In the genomic region with DNA sequence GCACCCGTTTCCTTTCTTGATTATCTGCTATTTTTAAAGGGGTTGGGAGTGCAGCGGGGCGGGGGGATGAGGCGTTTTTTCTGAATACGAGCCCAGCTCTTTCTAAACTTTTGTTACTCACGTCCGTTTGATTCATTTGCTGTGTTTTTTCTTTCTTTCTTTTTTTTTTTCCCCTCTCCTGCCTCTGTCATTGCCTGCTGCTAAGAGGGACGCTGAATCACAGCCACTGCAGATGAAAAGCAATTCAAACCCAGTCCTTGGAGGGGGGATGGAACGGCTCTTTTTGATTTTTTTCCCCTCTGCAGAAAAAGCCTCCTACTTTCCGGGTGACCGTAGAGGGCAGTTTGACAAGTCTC, we compare ENCODE assay signal across 8 cellular contexts. TPM values are rescaled to one million over a fixed set of nuclear protein-coding genes. Genes with fewer than 3 reads are reported as not detected.
DNase-seq lines count a peak whose midpoint lies in the region; ATAC-seq and TF ChIP-seq lines count a peak whose summit lies in the region.

No MANE protein-coding gene starts in this region.

- H3K79me1 ChIP-seq in neuronal stem cell (ENCODE audit: low read depth, low read length): no peaks in the 10 kb centered on the region

- ATAC-seq in T-helper 17 cell: no peak
- ATAC-seq in HG03521 (IDR thresholded peaks at IDR 0.05; ENCODE audit: unreplicated experiment): no peak

- H3K4me1 ChIP-seq in GM23248 (ENCODE audit: insufficient read depth): peaks cover 30% of the 10 kb centered on the region
- H3K4me1 ChIP-seq in fibroblast of lung (ENCODE audit: control insufficient read depth, extremely low read depth, insufficient read depth, low read length): peaks cover 5% of the 10 kb centered on the region
- H3K4me1 ChIP-seq in neuronal stem cell (ENCODE audit: control insufficient read depth in 2 of 2, insufficient read depth in 1 of 2, low read depth in 1 of 2, low read length in 2 of 2): peaks cover 7 to 8% of the 10 kb centered on the region in 2 donors

- peak overlapping the region; percentile 61 for H2AFZ ChIP-seq in GM23248
- peak overlapping the region; percentile 4 for H2AFZ ChIP-seq in fibroblast of lung (ENCODE audit: low read length)
- H2AFZ ChIP-seq in neuronal stem cell (ENCODE audit: low read length): peak overlapping the region; percentile 99

- H3K9me2 ChIP-seq in GM23248 (ENCODE audit: insufficient read depth): no peaks in the 10 kb centered on the region

- H2BK12ac ChIP-seq in neuronal stem cell (ENCODE audit: low read length): no peak overlapping the region

- peaks cover 50% of the 10 kb centered on the region for H3K79me2 ChIP-seq in GM23248 (ENCODE audit: insufficient read depth)
- peaks cover 33% of the 10 kb centered on the region for H3K79me2 ChIP-seq in fibroblast of lung (ENCODE audit: control insufficient read depth, insufficient read depth, low read length)

- in situ Hi-C loops in GM23248 (cut with MboI): no loop called here

- H3K23ac ChIP-seq in neuronal stem cell (ENCODE audit: low read depth, low read length, poor library complexity): no peak overlapping the region

- peak overlapping the region; percentile 76 for H2BK5ac ChIP-seq in neuronal stem cell (ENCODE audit: low read length)

- no peak overlapping the region for H4K91ac ChIP-seq in neuronal stem cell (ENCODE audit: low read depth, low read length, poor library complexity)

- H3K4ac ChIP-seq in neuronal stem cell (ENCODE audit: low read length): no peak overlapping the region

- H3K27me3 ChIP-seq in GM23248 (replicated peaks; ENCODE audit: insufficient read depth) (no peaks in the 10 kb centered on the region), fibroblast of lung (ENCODE audit: control insufficient read depth, insufficient read depth, low read length) (no peaks in the 10 kb centered on the region), neuronal stem cell (ENCODE audit: control insufficient read depth in 3 of 3, insufficient read depth in 3 of 3, low read depth in 1 of 3, low read length in 3 of 3) (no peaks in the 10 kb centered on the region)

- TF ChIP-seq CTCF in fibroblast of lung (conservative IDR thresholded peaks at IDR 0.05 in 1 of 2, IDR thresholded peaks at IDR 0.05 in 1 of 2; ENCODE audit: low read depth in 1 of 2, low read length in 2 of 2) (no peak), GM10266 (IDR thresholded peaks at IDR 0.05; ENCODE audit: control insufficient read depth, insufficient read depth, low read depth, missing control alignments) (no peak)

- H3K14ac ChIP-seq in neuronal stem cell (ENCODE audit: low read length): no peak overlapping the region

- H3K9ac ChIP-seq in GM23248 (peak overlapping the region; percentile 99), fibroblast of lung (ENCODE audit: insufficient read depth, low read length) (peak overlapping the region; percentile 95), neuronal stem cell (ENCODE audit: low read depth, low read length, poor library complexity) (peak overlapping the region; percentile 91)

- peak overlapping the region; percentile 96 for H3K4me3 ChIP-seq in GM23248
- peak overlapping the region; percentile 48 to 80 (median 62) for H3K4me3 ChIP-seq in fibroblast of lung (replicated peaks in 1 of 4; ENCODE audit: control extremely low read depth in 1 of 4, insufficient read depth in 1 of 4, low read depth in 3 of 4, low read length in 4 of 4)
- peak overlapping the region; percentile 81 to 93 for H3K4me3 ChIP-seq in neuronal stem cell (ENCODE audit: low read length in 2 of 2)

- H2AK5ac ChIP-seq in neuronal stem cell (ENCODE audit: low read depth, low read length): no peak overlapping the region

- H3K36me3 Mint-ChIP-seq in T-helper 17 cell (ENCODE audit: low read depth): peaks cover 2% of the 10 kb centered on the region

- peaks cover 45% of the 10 kb centered on the region for H3F3A ChIP-seq in GM23248 (ENCODE audit: insufficient read depth)

- 0 to 1% methylated on average over 11 of the region's 11 CpGs for WGBS in GM23248 (ENCODE audit: low coverage in 1 of 2, low lambda C conversion rate in 2 of 2, missing lambda C conversion rate in 2 of 2), 2 experiments
- no CpG with 5 or more reads among the region's 11 CpGs for WGBS in neuronal stem cell (ENCODE audit: extremely low coverage in 2 of 2, insufficient read length in 2 of 2, insufficient replicate concordance in 1 of 2), 2 donors

- H3K27ac Mint-ChIP-seq in T-helper 17 cell: no peak overlapping the region

- peaks cover 78% of the 10 kb centered on the region for H3K27me3 Mint-ChIP-seq in T-helper 17 cell

- no peak overlapping the region for H4K8ac ChIP-seq in neuronal stem cell (ENCODE audit: low read depth, low read length)

- H3K18ac ChIP-seq in neuronal stem cell (ENCODE audit: low read length): peak overlapping the region; percentile 96

- DNase-seq in AG08395 (ENCODE audit: low spot score): peak; percentile 53
- peak; percentile 94 for DNase-seq in GM23248
- DNase-seq in T-helper 17 cell: no peak
- DNase-seq in fibroblast of lung (ENCODE audit: low read depth in 2 of 2): peak; percentile 75 to 85
- no peak for DNase-seq in neuronal stem cell (ENCODE audit: low spot score)
- no peak for DNase-seq in GM10266 (ENCODE audit: extremely low spot score)
- DNase-seq in activated gamma-delta T cell (lab: John Stamatoyannopoulos, UW): no peak

- peak overlapping the region; percentile 91 for H3K4me2 ChIP-seq in GM23248 (ENCODE audit: unreplicated experiment)
- peak overlapping the region; percentile 56 for H3K4me2 ChIP-seq in fibroblast of lung (ENCODE audit: extremely low read depth, insufficient read depth, low read length)
- peak overlapping the region; percentile 66 for H3K4me2 ChIP-seq in neuronal stem cell (ENCODE audit: insufficient read depth, low read length, poor library complexity, severe bottlenecking)

- H3K4me3 Mint-ChIP-seq in T-helper 17 cell: peak overlapping the region; percentile 60

- H4K20me1 ChIP-seq in GM23248 (ENCODE audit: insufficient read depth) (peaks cover 5% of the 10 kb centered on the region; the same call in 1 of the 2 replicates), fibroblast of lung (ENCODE audit: control insufficient read depth, extremely low read depth, insufficient read depth, low read length) (no peaks in the 10 kb centered on the region)

- H3K27ac ChIP-seq in GM23248: peak overlapping the region; percentile 99
- H3K27ac ChIP-seq in fibroblast of lung (ENCODE audit: insufficient read depth, low read length): peak overlapping the region; percentile 92
- peak overlapping the region; percentile 95 for H3K27ac ChIP-seq in neuronal stem cell (replicated peaks; ENCODE audit: low read length)

- H2BK15ac ChIP-seq in neuronal stem cell (ENCODE audit: low read length): no peak overlapping the region

- peaks cover 6% of the 10 kb centered on the region; the same call in 1 of the 2 replicates for H3K36me3 ChIP-seq in GM23248 (ENCODE audit: low read depth)
- no peaks in the 10 kb centered on the region for H3K36me3 ChIP-seq in fibroblast of lung (ENCODE audit: control insufficient read depth, insufficient read depth, low read length)
- peaks cover 3 to 24% of the 10 kb centered on the region in 2 donors for H3K36me3 ChIP-seq in neuronal stem cell (replicated peaks in 1 of 2; ENCODE audit: control insufficient read depth in 2 of 2, insufficient read depth in 2 of 2, low read length in 2 of 2)

- H3K4me1 Mint-ChIP-seq in T-helper 17 cell: peaks cover 13% of the 10 kb centered on the region

- no peak overlapping the region for H2BK120ac ChIP-seq in neuronal stem cell (ENCODE audit: low read depth, low read length)

- H3K9me3 ChIP-seq in GM23248 (ENCODE audit: low read depth) (no peaks in the 10 kb centered on the region), T-helper 17 cell (ENCODE audit: control insufficient read depth, low read length, poor library complexity, severe bottlenecking) (no peaks in the 10 kb centered on the region), fibroblast of lung (ENCODE audit: control insufficient read depth, insufficient read depth, low read depth, low read length) (no peaks in the 10 kb centered on the region), neuronal stem cell (replicated peaks in 1 of 2; ENCODE audit: control insufficient read depth in 2 of 2, insufficient read depth in 1 of 2, low read depth in 1 of 2, low read length in 2 of 2) (peaks cover under 1 to 2% of the 10 kb centered on the region in 2 donors)

RNA-seq across cellular contexts. Expression of gene RASSF8, which starts 0.6 kb away (rescaled TPM):
- total RNA-seq in GM23248 (2014; rRNA removed; shearing (Covaris generic)): 80.1 and 108 TPM in 2 replicates
- polyA plus RNA-seq in GM23248 (2016; fragmentation: Nextera tagmentation; extraction: Ambion mirVana) (11.2 and 13.6 TPM in 2 replicates), fibroblast of lung (22.4 and 28.8 TPM in 2 replicates)
- total RNA-seq in T-helper 17 cell (under 1 TPM in 1 of 2 donors, not detected in 1; 0.05 TPM), fibroblast of lung (50.6 and 52.8 TPM in 2 replicates)
- 17.7 and 28.3 TPM in 2 replicates for polyA plus RNA-seq in fibroblast of lung (2012)
- 11.6 and 20.5 TPM in 2 replicates for polyA minus RNA-seq in fibroblast of lung (ENCODE audit: low replicate concordance)
- 36.0 TPM for polyA plus RNA-seq in neuronal stem cell (2013, experiment 1 of 2)
- polyA plus RNA-seq in neuronal stem cell (2013, experiment 2 of 2): 35.9 TPM

Comparison
In these comparisons a context has a peak if more than half of its experiments do, and no peak if none do; other contexts are left out.
1. DNase-seq: peak in AG08395 (single experiment), GM23248 (single experiment) and fibroblast of lung (2 of 2); none in T-helper 17 cell (0 of 3), neuronal stem cell (single experiment), GM10266 (single experiment) and activated gamma-delta T cell (single experiment).
2. H2AFZ ChIP-seq: peak in every context shown above with its lines; median percentile 99 in neuronal stem cell; 61 in GM23248; 4 in fibroblast of lung.
3. RNA of gene RASSF8, which starts 0.6 kb away (total RNA-seq): 80.1 to 108 TPM in GM23248 and 50.6 to 52.8 TPM in fibroblast of lung; 0.05 TPM in T-helper 17 cell; every median in the first group is over 10 times any median in the second.
4. Peak in every context shown above with its lines, with median percentiles within 50 percentile points of each other: H3K27ac ChIP-seq, H3K4me2 ChIP-seq, H3K4me3 ChIP-seq and H3K9ac ChIP-seq.